In genomic region chr3:179421500-179421899, GRCh38 we compare ENCODE assay signal across 10 cellular contexts. TPM values are rescaled to one million over a fixed set of nuclear protein-coding genes. Genes with fewer than 3 reads are reported as not detected.
DNase-seq lines count a peak whose midpoint lies in the region; ATAC-seq, FAIRE-seq and TF ChIP-seq lines count a peak whose summit lies in the region.
"Had no signal": no experiment of that assay in that cellular context is flagged by ENCODE, and none has a peak within 500 bp of the region (broad histone marks: within the 10 kb centered on the region; RNA-seq: fewer than 3 reads in every experiment).

No MANE protein-coding gene starts in this region.

- TF ChIP-seq CTCF in heart right ventricle (IDR thresholded peaks at IDR 0.05) (peak; percentile 51 to 84 (median 68)), esophagus squamous epithelium (IDR thresholded peaks at IDR 0.05) (peak in 3 of 6 experiments; percentile 31 to 44 (median 32))

- no peak for FAIRE-seq in HTR-8/SVneo (lab: Jason Lieb, UNC)

- DNase-seq in NCI-H1092 treated with DMSO at 0.1 percent for 48 hours (lab: John Stamatoyannopoulos, UW) (peak; percentile 5), NCI-H1092 (lab: John Stamatoyannopoulos, UW) (no peak), SW480 (ENCODE audit: low spot score) (peak; percentile 16), heart right ventricle (peak in 1 of 2 donors; percentile 53), substantia nigra (lab: John Stamatoyannopoulos, UW) (peak in 28 of 49 donors; percentile 0 to 55 (median 20)), HTR-8/SVneo (ENCODE audit: insufficient read length, low spot score) (no peak), esophagus squamous epithelium (lab: John Stamatoyannopoulos, UW) (no peak)
- DNase-seq: activated naive CD8-positive, alpha-beta T cell treated with anti-CD3 and anti-CD28 coated beads, Interleukin-2, amount 10 ng/mL, durations not matched to agents 7 days and 5 days; stimulated activated CD4-positive, alpha-beta T cell treated with anti-CD3 and anti-CD28 coated beads, Interleukin-15, amount 100 ng/mL, for 24 hours had no signal

- peak overlapping the region in 4 of 10 donors; percentile 2 to 51 (median 22) for H3K27ac ChIP-seq in heart right ventricle
- H3K27ac ChIP-seq in substantia nigra (ENCODE audit: low read depth, low read length, poor library complexity, severe bottlenecking): no peak overlapping the region
- H3K27ac ChIP-seq in esophagus squamous epithelium: no peak overlapping the region

- H3K4me3 ChIP-seq in heart right ventricle: no peak overlapping the region
- H3K4me3 ChIP-seq in esophagus squamous epithelium: no peak overlapping the region

- intact Hi-C loops in heart right ventricle (cut with DNase I): loop anchor here (1.0 to 5.0 kb wide), 5 partner anchors 136 to 141 kb away; partner anchors contain the start of gene ACTL6A (in 1 of the 10)
- intact Hi-C loops in esophagus squamous epithelium (cut with DNase I): loop anchor here (10.0 kb wide), 1 partner anchor 133 kb away; no protein-coding TSS in a partner anchor

- TF ChIP-seq POLR2A in esophagus squamous epithelium (IDR thresholded peaks at IDR 0.05): no peak

- ATAC-seq in heart right ventricle (peak; percentile 64 to 92 (median 82)), HG03439 (IDR thresholded peaks at IDR 0.05; ENCODE audit: unreplicated experiment) (no peak)

- no peaks in the 10 kb centered on the region for H3K27me3 ChIP-seq in heart right ventricle
- H3K27me3 ChIP-seq in esophagus squamous epithelium: no peaks in the 10 kb centered on the region

- WGBS in heart right ventricle, 2 donors: 16 to 23% methylated on average over 2 of the region's 2 CpGs
- WGBS in esophagus squamous epithelium, 2 donors: 46 to 70% methylated on average over 2 of the region's 2 CpGs

- H3K36me3 ChIP-seq in heart right ventricle (peaks cover 0 to 93% (median 44%) of the 10 kb centered on the region in 9 donors), esophagus squamous epithelium (peaks cover 0 to 71% (median 0%) of the 10 kb centered on the region in 3 donors)

- H3K9me3 ChIP-seq in heart right ventricle: no peaks in the 10 kb centered on the region
- H3K9me3 ChIP-seq in esophagus squamous epithelium: no peaks in the 10 kb centered on the region

- H3K4me1 ChIP-seq in heart right ventricle: peaks cover 0 to 13% (median 10%) of the 10 kb centered on the region in 9 donors
- peaks cover 0 to 7% (median 0%) of the 10 kb centered on the region in 3 donors for H3K4me1 ChIP-seq in esophagus squamous epithelium

RNA-seq across cellular contexts. Expression of gene GNB4, which starts 29.8 kb away (rescaled TPM):
- total RNA-seq in heart right ventricle: 10 to 100 TPM; 12.4 to 48.2 (median 13.4) TPM
- polyA plus RNA-seq in heart right ventricle: 1 to 10 TPM; 6.6 to 8.3 TPM
- 10 to 100 TPM; 10.4 to 30.3 (median 19.7) TPM for total RNA-seq in esophagus squamous epithelium

Comparison
In these comparisons a context has a peak if more than half of its experiments do, and no peak if none do; other contexts are left out.
1. DNase-seq: peak in NCI-H1092 treated with DMSO at 0.1 percent for 48 hours (single experiment), SW480 (single experiment) and substantia nigra (28 of 49); none in NCI-H1092 (single experiment), HTR-8/SVneo (single experiment) and esophagus squamous epithelium (single experiment).